14 cellular contexts compared by ENCODE assay signal in genomic region chr9:71628247-71628646, GRCh38.
DNase-seq lines count a peak whose midpoint lies in the region; ATAC-seq, FAIRE-seq and TF ChIP-seq lines count a peak whose summit lies in the region.
"Had no signal": no experiment of that assay in that cellular context is flagged by ENCODE, and none has a peak within 500 bp of the region (broad histone marks: within the 10 kb centered on the region; RNA-seq: fewer than 3 reads in every experiment).

No MANE protein-coding gene starts in this region.

- H3K9me3 Mint-ChIP-seq in stimulated activated naive B cell treated with anti-CD40 and anti-IgM and Interleukin-4, amounts not matched to agents 10 μg/mL and 1 μg/mL and 100 μg/mL, for 72 hours = no peaks in the 10 kb centered on the region
- H3K9me3 Mint-ChIP-seq: activated naive CD4-positive, alpha-beta T cell treated with anti-CD3 and anti-CD28 coated beads, Interleukin-2, amount 50 U/mL, for 72 hours had no signal

- TF ChIP-seq POLR2A in endothelial cell of umbilical vein (IDR thresholded peaks at IDR 0.05; ENCODE audit: low read depth, low read length) = no peak

- dilution Hi-C loops in endothelial cell of umbilical vein (cut with MboI; ENCODE audit: extremely low pct_ligation_motif_present, low sequenced_read_pairs) = no loop called here

- CTCF ChIA-PET in endothelial cell of umbilical vein (lab: Charles Lee) = interaction anchor here (0.8 to 3.9 kb wide), 10 partner anchors 9 to 141 kb away, joined by 3 to 41 read pairs (median 6); no protein-coding TSS in a partner anchor

- H3K4me2 ChIP-seq in OCI-LY3 (ENCODE audit: low read length) = no peak overlapping the region
- no peak overlapping the region for H3K4me2 ChIP-seq in endothelial cell of umbilical vein (ENCODE audit: insufficient read depth, low read length)

- no peak overlapping the region for H3K9ac ChIP-seq in OCI-LY3 (ENCODE audit: low read length)
- H3K9ac ChIP-seq in endothelial cell of umbilical vein (replicated peaks; ENCODE audit: extremely low read depth, insufficient read depth, low read length) = no peak overlapping the region

- H2AFZ ChIP-seq in OCI-LY3 (ENCODE audit: low read depth, low read length) (no peak overlapping the region), endothelial cell of umbilical vein (ENCODE audit: low read depth, low read length) (no peak overlapping the region)

- no TSS peak for BruUV-seq in endothelial cell of umbilical vein (replicated peaks; lab: Mats Ljungman, UMichigan)

- POLR2A ChIA-PET in endothelial cell of umbilical vein (lab: Charles Lee) = no interaction called here

- no peaks in the 10 kb centered on the region for H4K20me1 ChIP-seq in OCI-LY3 (ENCODE audit: insufficient read depth, low read length)
- H4K20me1 ChIP-seq in endothelial cell of umbilical vein (replicated peaks; ENCODE audit: control insufficient read depth, extremely low read depth, insufficient read depth, low read length) = no peaks in the 10 kb centered on the region

- H3K4me3 Mint-ChIP-seq in stimulated activated naive B cell treated with anti-CD40 and anti-IgM and Interleukin-4, amounts not matched to agents 10 μg/mL and 1 μg/mL and 100 μg/mL, for 72 hours = no peak overlapping the region

- no peaks in the 10 kb centered on the region for H3K9me1 ChIP-seq in endothelial cell of umbilical vein (replicated peaks; ENCODE audit: control insufficient read depth, extremely low read depth, insufficient read depth, low read length)

- FAIRE-seq in endothelial cell of umbilical vein (lab: Jason Lieb, UNC) (peak; percentile 37), urothelium cell line (lab: Jason Lieb, UNC) (no peak)

- intact Hi-C loops in cardiac septum (cut with DNase I) (no loop called here), endothelial cell of umbilical vein (cut with micrococcal nuclease) (loop anchor here (1.0 kb wide), 1 partner anchor 141 kb away; no protein-coding TSS in a partner anchor)

- H3K36me3 ChIP-seq in cardiac muscle cell = no peaks in the 10 kb centered on the region
- no peaks in the 10 kb centered on the region for H3K36me3 ChIP-seq in OCI-LY3 (replicated peaks; ENCODE audit: low read depth, low read length)
- H3K36me3 ChIP-seq in endothelial cell of umbilical vein (ENCODE audit: control insufficient read depth in 2 of 2, extremely low read depth in 1 of 2, insufficient read depth in 2 of 2, low read length in 2 of 2) = no peaks in the 10 kb centered on the region
- H3K36me3 ChIP-seq: BE2C had no signal

- H3K9me3 ChIP-seq in cardiac muscle cell (ENCODE audit: low read depth) (no peaks in the 10 kb centered on the region), OCI-LY3 (ENCODE audit: insufficient read depth, low read length) (no peaks in the 10 kb centered on the region), endothelial cell of umbilical vein (replicated peaks; ENCODE audit: control insufficient read depth, insufficient read depth, low read length) (no peaks in the 10 kb centered on the region)
- H3K9me3 ChIP-seq: BE2C, psoas muscle had no signal

- ATAC-seq in stimulated activated naive B cell treated with anti-CD40 and anti-IgM and Interleukin-4, amounts not matched to agents 10 μg/mL and 1 μg/mL and 100 μg/mL, for 72 hours (replicated peaks) = no peak
- no peak for ATAC-seq in HG03439 (IDR thresholded peaks at IDR 0.05; ENCODE audit: unreplicated experiment)
- ATAC-seq: activated naive CD4-positive, alpha-beta T cell treated with anti-CD3 and anti-CD28 coated beads, Interleukin-2, amount 50 U/mL, for 72 hours; Panc1; psoas muscle had no signal

- no peaks in the 10 kb centered on the region for H3K79me2 ChIP-seq in OCI-LY3 (ENCODE audit: low read length)
- H3K79me2 ChIP-seq in endothelial cell of umbilical vein (ENCODE audit: control insufficient read depth, insufficient read depth, low read length) = no peaks in the 10 kb centered on the region

- no peak overlapping the region for H3K4me3 ChIP-seq in cardiac muscle cell
- H3K4me3 ChIP-seq in OCI-LY3 (ENCODE audit: low read length) = no peak overlapping the region
- no peak overlapping the region for H3K4me3 ChIP-seq in endothelial cell of umbilical vein (replicated peaks in 1 of 3; ENCODE audit: insufficient read depth in 1 of 3, low read depth in 1 of 3, low read length in 3 of 3)
- H3K4me3 ChIP-seq: psoas muscle had no signal

- no peaks in the 10 kb centered on the region for H3K36me3 Mint-ChIP-seq in stimulated activated naive B cell treated with anti-CD40 and anti-IgM and Interleukin-4, amounts not matched to agents 10 μg/mL and 1 μg/mL and 100 μg/mL, for 72 hours
- H3K36me3 Mint-ChIP-seq: activated naive CD4-positive, alpha-beta T cell treated with anti-CD3 and anti-CD28 coated beads, Interleukin-2, amount 50 U/mL, for 72 hours had no signal

- H3K27ac ChIP-seq in cardiac muscle cell = no peak overlapping the region
- no peak overlapping the region for H3K27ac ChIP-seq in OCI-LY3 (ENCODE audit: low read length)
- H3K27ac ChIP-seq in endothelial cell of umbilical vein (ENCODE audit: insufficient read depth, low read depth, low read length) = no peak overlapping the region
- H3K27ac ChIP-seq: psoas muscle had no signal

- H3K4me1 Mint-ChIP-seq in stimulated activated naive B cell treated with anti-CD40 and anti-IgM and Interleukin-4, amounts not matched to agents 10 μg/mL and 1 μg/mL and 100 μg/mL, for 72 hours = peaks cover 0 to 3% of the 10 kb centered on the region in 2 donors

- peak; percentile 32 for TF ChIP-seq CTCF in cardiac muscle cell (IDR thresholded peaks at IDR 0.05; ENCODE audit: low read depth, low read length)
- peak; percentile 37 for TF ChIP-seq CTCF in OCI-LY3 (IDR thresholded peaks at IDR 0.05; ENCODE audit: low read depth, low read length)
- TF ChIP-seq CTCF in endothelial cell of umbilical vein (IDR thresholded peaks at IDR 0.05; ENCODE audit: extremely low read depth in 1 of 2, insufficient read depth in 1 of 2, low read depth in 1 of 2, low read length in 2 of 2) = no peak

- H3K4me1 ChIP-seq in cardiac muscle cell (ENCODE audit: low read depth) = no peaks in the 10 kb centered on the region
- H3K4me1 ChIP-seq in OCI-LY3 (ENCODE audit: low read length) = no peaks in the 10 kb centered on the region
- peaks cover 20% of the 10 kb centered on the region for H3K4me1 ChIP-seq in endothelial cell of umbilical vein (ENCODE audit: control insufficient read depth, extremely low read depth, insufficient read depth, low read length)
- H3K4me1 ChIP-seq: BE2C, psoas muscle had no signal

- H3K27ac Mint-ChIP-seq in stimulated activated naive B cell treated with anti-CD40 and anti-IgM and Interleukin-4, amounts not matched to agents 10 μg/mL and 1 μg/mL and 100 μg/mL, for 72 hours = no peak overlapping the region
- H3K27ac Mint-ChIP-seq: activated naive CD4-positive, alpha-beta T cell treated with anti-CD3 and anti-CD28 coated beads, Interleukin-2, amount 50 U/mL, for 72 hours had no signal

- DNase-seq in cardiac muscle cell (ENCODE audit: low read depth in 1 of 2, low spot score in 1 of 2) (no peak), cardiac septum (ENCODE audit: low spot score) (no peak), endothelial cell of umbilical vein (ENCODE audit: low read depth, low spot score) (no peak), urothelium cell line (ENCODE audit: low spot score) (peak; percentile 16), SHP77 (lab: John Stamatoyannopoulos, UW) (no peak)
- no peak for DNase-seq in stimulated activated naive B cell treated with anti-CD40 and anti-IgM and Interleukin-4, amounts not matched to agents 10 μg/mL and 1 μg/mL and 100 μg/mL, for 72 hours
- DNase-seq: activated CD4-positive, alpha-beta T cell treated with anti-CD3 and anti-CD28 coated beads for 48 hours; BE2C; NCI-H1048; psoas muscle had no signal

- H3K27me3 Mint-ChIP-seq in stimulated activated naive B cell treated with anti-CD40 and anti-IgM and Interleukin-4, amounts not matched to agents 10 μg/mL and 1 μg/mL and 100 μg/mL, for 72 hours = no peaks in the 10 kb centered on the region

- H3K27me3 ChIP-seq in cardiac muscle cell (no peaks in the 10 kb centered on the region), OCI-LY3 (ENCODE audit: low read depth, low read length) (peaks cover 24% of the 10 kb centered on the region; the same call in 1 of the 2 replicates), endothelial cell of umbilical vein (ENCODE audit: control insufficient read depth in 2 of 2, insufficient read depth in 2 of 2, low read length in 2 of 2) (no peaks in the 10 kb centered on the region)

TF ChIP-seq in endothelial cell of umbilical vein, 7 proteins besides CTCF, POLR2A, EP300 and RAD21:
- TF ChIP-seq EZH2 (IDR thresholded peaks at IDR 0.05; ENCODE audit: borderline replicate concordance, low read depth, low read length, severe bottlenecking) (no peak), GATA2 (IDR thresholded peaks at IDR 0.05; ENCODE audit: insufficient read depth, insufficient read length, low read depth, low read length) (no peak), MYC (IDR thresholded peaks at IDR 0.05; ENCODE audit: low read depth, low read length) (no peak), MAX (IDR thresholded peaks at IDR 0.05; ENCODE audit: insufficient read depth, insufficient read length) (no peak), POLR2AphosphoS5 (IDR thresholded peaks at IDR 0.05; ENCODE audit: insufficient read depth, low read depth, low read length) (no peak), FOS (IDR thresholded peaks at IDR 0.05; ENCODE audit: borderline replicate concordance, insufficient read depth, low read length) (no peak), JUN (IDR thresholded peaks at IDR 0.05; ENCODE audit: borderline replicate concordance, insufficient read depth, insufficient read length, low read depth) (no peak)
TF ChIP-seq in endothelial cell of umbilical vein: peak in this region for 0.

Comparison
In these comparisons a context has a peak if more than half of its experiments do, and no peak if none do; other contexts are left out.
1. CTCF ChIP-seq: peak in cardiac muscle cell (single experiment) and OCI-LY3 (single experiment); none in endothelial cell of umbilical vein (0 of 2).